9 cellular contexts compared by ENCODE assay signal in the genomic region with DNA sequence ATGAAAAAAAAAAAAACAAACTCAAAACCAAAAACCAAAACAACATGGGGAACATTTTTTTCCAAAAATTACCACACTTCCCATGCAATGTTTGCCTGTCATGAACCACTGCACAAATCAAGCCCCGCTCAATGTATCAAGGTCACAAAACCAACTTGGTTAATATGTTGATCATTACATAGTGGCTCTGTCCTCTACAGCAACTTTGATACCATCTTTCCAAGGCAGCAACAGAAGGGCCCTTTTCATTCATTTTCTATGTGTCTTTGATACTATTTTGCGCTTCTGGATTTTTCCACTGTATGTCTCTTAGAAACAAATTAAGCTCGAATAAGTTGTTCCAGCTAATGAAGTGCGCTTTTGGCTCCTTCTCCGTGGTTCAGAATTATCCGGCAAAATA. TPM values are rescaled to one million over a fixed set of nuclear protein-coding genes. Genes with fewer than 3 reads are reported as not detected.
DNase-seq lines count a peak whose midpoint lies in the region; ATAC-seq, FAIRE-seq and TF ChIP-seq lines count a peak whose summit lies in the region.
"Had no signal": no experiment of that assay in that cellular context is flagged by ENCODE, and none has a peak within 500 bp of the region (broad histone marks: within the 10 kb centered on the region; RNA-seq: fewer than 3 reads in every experiment).

No MANE protein-coding gene starts in this region.

- no peak overlapping the region for H2AFZ ChIP-seq in astrocyte (ENCODE audit: low read depth, low read length)

- H4K20me1 ChIP-seq in astrocyte (ENCODE audit: insufficient read depth, low read length): peaks cover 5% of the 10 kb centered on the region

- H3K9me3 Mint-ChIP-seq in activated CD8-positive, alpha-beta memory T cell treated with anti-CD3 and anti-CD28 coated beads, Interleukin-2, amount 10 ng/mL, durations not matched to agents 7 days and 5 days (ENCODE audit: low read depth): no peaks in the 10 kb centered on the region
- no peaks in the 10 kb centered on the region for H3K9me3 Mint-ChIP-seq in astrocyte (ENCODE audit: unreplicated experiment)

- intact Hi-C loops in thyroid gland (cut with DNase I): loop anchor here (10.0 kb wide), 1 partner anchor 61 kb away; no protein-coding TSS in a partner anchor

- TF ChIP-seq CTCF in astrocyte (IDR thresholded peaks at IDR 0.05; ENCODE audit: insufficient read depth, low read depth, low read length): no peak
- no peak for TF ChIP-seq CTCF in liver (IDR thresholded peaks at IDR 0.05; ENCODE audit: low read depth, low read length, missing input control)
- no peak for TF ChIP-seq CTCF in thyroid gland (IDR thresholded peaks at IDR 0.05)

- no peak for TF ChIP-seq POLR2A in thyroid gland (IDR thresholded peaks at IDR 0.05)

- H3K27me3 ChIP-seq in astrocyte (ENCODE audit: insufficient read depth, low read length) (no peaks in the 10 kb centered on the region), liver (ENCODE audit: control insufficient read depth in 4 of 4, insufficient read depth in 4 of 4, low read length in 3 of 4) (no peaks in the 10 kb centered on the region), thyroid gland (no peaks in the 10 kb centered on the region)

- peaks cover 50% of the 10 kb centered on the region for H3K79me2 ChIP-seq in astrocyte (ENCODE audit: insufficient read depth, low read length)

- peaks cover 6% of the 10 kb centered on the region for H3K27me3 Mint-ChIP-seq in activated CD8-positive, alpha-beta memory T cell treated with anti-CD3 and anti-CD28 coated beads, Interleukin-2, amount 10 ng/mL, durations not matched to agents 7 days and 5 days
- no peaks in the 10 kb centered on the region for H3K27me3 Mint-ChIP-seq in astrocyte (ENCODE audit: low read depth, unreplicated experiment)

- H3K4me1 ChIP-seq in astrocyte (ENCODE audit: insufficient read depth, low read length): peaks cover 14% of the 10 kb centered on the region
- peaks cover 7 to 37% (median 25%) of the 10 kb centered on the region in 4 donors for H3K4me1 ChIP-seq in liver (ENCODE audit: control insufficient read depth in 4 of 4, insufficient read depth in 4 of 4, low read length in 3 of 4)
- peaks cover 19 to 23% of the 10 kb centered on the region in 2 donors for H3K4me1 ChIP-seq in thyroid gland

- peaks cover 25% of the 10 kb centered on the region for H3K4me1 Mint-ChIP-seq in activated CD8-positive, alpha-beta memory T cell treated with anti-CD3 and anti-CD28 coated beads, Interleukin-2, amount 10 ng/mL, durations not matched to agents 7 days and 5 days
- H3K4me1 Mint-ChIP-seq in astrocyte (ENCODE audit: low read depth, unreplicated experiment): peaks cover 21% of the 10 kb centered on the region

- H3K36me3 ChIP-seq in astrocyte (ENCODE audit: insufficient read depth, low read length): peaks cover 7% of the 10 kb centered on the region
- peaks cover 0 to 2% (median 0%) of the 10 kb centered on the region in 4 donors for H3K36me3 ChIP-seq in liver (ENCODE audit: control insufficient read depth in 4 of 4, insufficient read depth in 3 of 4, low read depth in 1 of 4, low read length in 3 of 4)
- H3K36me3 ChIP-seq in thyroid gland: no peaks in the 10 kb centered on the region

- CTCF ChIA-PET in activated CD8-positive, alpha-beta memory T cell treated with anti-CD3 and anti-CD28 coated beads, Interleukin-2, amount 10 ng/mL, durations not matched to agents 7 days and 5 days (lab: Charles Lee): interaction anchor here (1.2 to 1.9 kb wide), 4 partner anchors 10 to 181 kb away, joined by 3 to 6 read pairs (median 4); a partner anchor contains a TSS

- peak overlapping the region; percentile 81 for H3K4me3 Mint-ChIP-seq in activated CD8-positive, alpha-beta memory T cell treated with anti-CD3 and anti-CD28 coated beads, Interleukin-2, amount 10 ng/mL, durations not matched to agents 7 days and 5 days
- peak overlapping the region; percentile 95 for H3K4me3 Mint-ChIP-seq in astrocyte (ENCODE audit: unreplicated experiment)

- DNase-seq in activated CD8-positive, alpha-beta memory T cell treated with anti-CD3 and anti-CD28 coated beads, Interleukin-2, amount 10 ng/mL, durations not matched to agents 7 days and 5 days: no peak
- no peak for DNase-seq in activated CD8-positive, alpha-beta memory T cell treated with anti-CD3 and anti-CD28 coated beads for 24 hours
- no peak for DNase-seq in astrocyte (ENCODE audit: low read depth)
- DNase-seq in thyroid gland: no peak
- no peak for DNase-seq in NCI-H2029 treated with DMSO at 0.1 percent for 48 hours (lab: John Stamatoyannopoulos, UW)
- no peak for DNase-seq in HCEC 1CT
- DNase-seq: NCI-H2081 treated with DMSO at 0.1 percent for 48 hours had no signal

- peak in 1 of 2 donors; percentile 49 for TF ChIP-seq RAD21 in liver (IDR thresholded peaks at IDR 0.05)

- peak overlapping the region; percentile 97 for H3K4me2 ChIP-seq in astrocyte (ENCODE audit: low read length)

- H3K4me3 ChIP-seq in astrocyte (ENCODE audit: insufficient read depth, low read depth, low read length) (peak overlapping the region; percentile 77), liver (ENCODE audit: low read depth in 1 of 3, low read length in 3 of 3) (peak overlapping the region; percentile 82 to 96 (median 96)), thyroid gland (replicated peaks in 1 of 3) (peak overlapping the region in 1 of 3 donors; percentile 90)

- no peak for FAIRE-seq in astrocyte (lab: Jason Lieb, UNC)

- H3K9me3 ChIP-seq in astrocyte (ENCODE audit: insufficient read depth, low read depth, low read length) (no peaks in the 10 kb centered on the region), liver (ENCODE audit: control insufficient read depth in 4 of 4, low read length in 3 of 4) (no peaks in the 10 kb centered on the region), thyroid gland (no peaks in the 10 kb centered on the region)

- H3K27ac ChIP-seq in astrocyte (ENCODE audit: low read depth, low read length) (peak overlapping the region; percentile 99), liver (ENCODE audit: low read depth in 1 of 2, low read length in 2 of 2) (peak overlapping the region; percentile 95 to 98), thyroid gland (peak overlapping the region in 2 of 3 donors; percentile 84 to 91)

- 60% methylated on average over 6 of the region's 6 CpGs for WGBS in liver
- WGBS in thyroid gland, 2 donors: 79 to 80% methylated on average over 6 of the region's 6 CpGs

- ATAC-seq in activated CD8-positive, alpha-beta memory T cell treated with anti-CD3 and anti-CD28 coated beads, Interleukin-2, amount 10 ng/mL, durations not matched to agents 7 days and 5 days: no peak
- ATAC-seq in GM18907 (IDR thresholded peaks at IDR 0.05; ENCODE audit: unreplicated experiment): no peak

- H3K36me3 Mint-ChIP-seq in activated CD8-positive, alpha-beta memory T cell treated with anti-CD3 and anti-CD28 coated beads, Interleukin-2, amount 10 ng/mL, durations not matched to agents 7 days and 5 days: peaks cover 2% of the 10 kb centered on the region
- peaks cover 1% of the 10 kb centered on the region for H3K36me3 Mint-ChIP-seq in astrocyte (ENCODE audit: low read depth, unreplicated experiment)

- H3K9ac ChIP-seq in astrocyte (ENCODE audit: low read length): peak overlapping the region; percentile 98
- H3K9ac ChIP-seq in liver (ENCODE audit: low read depth in 1 of 2, low read length in 2 of 2): peak overlapping the region; percentile 94

- no peak overlapping the region for H3K27ac Mint-ChIP-seq in activated CD8-positive, alpha-beta memory T cell treated with anti-CD3 and anti-CD28 coated beads, Interleukin-2, amount 10 ng/mL, durations not matched to agents 7 days and 5 days
- H3K27ac Mint-ChIP-seq in astrocyte (ENCODE audit: unreplicated experiment): peak overlapping the region; percentile 96

TF ChIP-seq in liver, 16 proteins besides CTCF, POLR2A, EP300 and RAD21 (continues in another document):
- TF ChIP-seq EGR1 (IDR thresholded peaks at IDR 0.05; ENCODE audit: low read depth in 2 of 2): no peak
- TF ChIP-seq YY1 (IDR thresholded peaks at IDR 0.05): peak; percentile 85
- TF ChIP-seq JUND (IDR thresholded peaks at IDR 0.05): peak in 1 of 2 donors; percentile 68
- TF ChIP-seq FOXA2 (IDR thresholded peaks at IDR 0.05): peak; percentile 42
- TF ChIP-seq HNF4A (conservative IDR thresholded peaks at IDR 0.05): peak; percentile 79
- peak; percentile 53 to 62 for TF ChIP-seq RXRA (IDR thresholded peaks at IDR 0.05)
- TF ChIP-seq GABPA (IDR thresholded peaks at IDR 0.05 in 1 of 2, conservative IDR thresholded peaks at IDR 0.05 in 1 of 2): no peak

RNA-seq across cellular contexts. Expression of a gene that starts 1.5 kb away (rescaled TPM):
- total RNA-seq in activated CD8-positive, alpha-beta memory T cell treated with anti-CD3 and anti-CD28 coated beads, Interleukin-2, amount 10 ng/mL, durations not matched to agents 7 days and 5 days: 10 to 100 TPM; 11.4 to 13.3 TPM
- 32.7 and 41.6 TPM in 2 replicates for total RNA-seq in astrocyte
- 10 to 100 TPM in 1 of 2 donors, 1 to 10 TPM in 1; 3.2 to 30.0 TPM for total RNA-seq in liver
- 1 to 10 TPM; 7.6 to 8.4 TPM for polyA plus RNA-seq in liver
- total RNA-seq in thyroid gland: 10 to 100 TPM; 57.8 to 74.8 (median 60.5) TPM

RNA-seq across cellular contexts. Expression of a gene that starts 24.6 kb away (rescaled TPM):
- total RNA-seq in activated CD8-positive, alpha-beta memory T cell treated with anti-CD3 and anti-CD28 coated beads, Interleukin-2, amount 10 ng/mL, durations not matched to agents 7 days and 5 days: 1 to 10 TPM in 1 of 2 experiments, under 1 TPM in 1; 0.37 to 1.5 TPM
- total RNA-seq in astrocyte (18.0 and 19.6 TPM in 2 replicates), liver (10 to 100 TPM in 1 of 2 donors, 1 to 10 TPM in 1; 1.5 to 19.8 TPM), thyroid gland (10 to 100 TPM; 33.5 to 53.5 (median 42.1) TPM)
- polyA plus RNA-seq in liver: 10 to 100 TPM in 1 of 2 donors, 1 to 10 TPM in 1; 7.0 to 32.4 TPM

RNA-seq across cellular contexts. Expression of a gene that starts 50.6 kb away (rescaled TPM):
- not detected for total RNA-seq in activated CD8-positive, alpha-beta memory T cell treated with anti-CD3 and anti-CD28 coated beads, Interleukin-2, amount 10 ng/mL, durations not matched to agents 7 days and 5 days
- total RNA-seq in astrocyte (0.20 TPM in 1 of 2 replicates, not detected in the other), liver (under 1 TPM in 1 of 2 donors, not detected in 1; 0.17 TPM), thyroid gland (1 to 10 TPM in 1 of 4 donors, under 1 TPM in 3; 0.27 to 1.3 (median 0.61) TPM)
- polyA plus RNA-seq in liver: under 1 TPM; 0.05 to 0.79 TPM
